In the genomic region with DNA sequence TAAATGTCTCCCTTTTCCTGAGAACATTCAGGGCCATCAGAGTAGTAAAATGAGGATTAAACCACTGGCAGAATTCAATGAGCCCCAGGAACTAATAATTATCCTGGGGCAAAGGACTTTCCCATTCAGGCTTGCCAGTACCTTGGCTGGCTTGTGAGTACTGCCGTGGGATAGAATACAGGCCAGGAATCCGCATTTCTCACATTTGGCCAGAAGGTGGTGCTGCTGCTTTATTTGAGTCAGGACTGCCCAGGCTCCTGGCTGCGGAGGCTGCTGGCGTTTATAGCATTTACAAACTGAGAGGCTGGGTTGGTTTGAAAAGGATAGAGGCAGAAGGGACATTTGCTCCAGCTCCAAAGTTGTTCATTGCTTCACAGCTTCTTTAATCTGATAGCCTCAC, we compare ENCODE assay signal across 9 cellular contexts.
DNase-seq lines count a peak whose midpoint lies in the region; ATAC-seq, FAIRE-seq and TF ChIP-seq lines count a peak whose summit lies in the region.
"Had no signal": no experiment of that assay in that cellular context is flagged by ENCODE, and none has a peak within 500 bp of the region (broad histone marks: within the 10 kb centered on the region; RNA-seq: fewer than 3 reads in every experiment).

No MANE protein-coding gene starts in this region.

- peak; percentile 67 for DNase-seq in NCI-H1436 (lab: John Stamatoyannopoulos, UW)
- DNase-seq in NCI-H1436 treated with DMSO at 0.1 percent for 48 hours (lab: John Stamatoyannopoulos, UW): no peak
- DNase-seq in NCI-H146 (lab: John Stamatoyannopoulos, UW): peak; percentile 47
- DNase-seq in T-helper 22 cell (ENCODE audit: low read depth): peak; percentile 2
- peak; percentile 58 for DNase-seq in astrocyte of the cerebellum (ENCODE audit: low read depth)
- DNase-seq in hepatocyte (ENCODE audit: low spot score): peak; percentile 88
- DNase-seq in small intestine: peak; percentile 61

- FAIRE-seq in small intestine (lab: Jason Lieb, UNC): no peak

- WGBS in hepatocyte (ENCODE audit: low lambda C conversion rate, missing lambda C conversion rate): 4% methylated on average over 4 of the region's 4 CpGs
- 1 to 3% (median 1%) methylated on average over 4 of the region's 4 CpGs for WGBS in small intestine, 3 donors

- H3K79me2 ChIP-seq in hepatocyte: no peaks in the 10 kb centered on the region

- H3K27ac ChIP-seq in hepatocyte (no peak overlapping the region), small intestine (ENCODE audit: low read depth in 1 of 2, low read length in 1 of 2) (no peak overlapping the region)
- H3K27ac ChIP-seq: BLaER1 had no signal

- no peaks in the 10 kb centered on the region for H3K9me2 ChIP-seq in hepatocyte (replicated peaks; ENCODE audit: insufficient read depth)

- peak; percentile 85 for ATAC-seq in HG02623 (IDR thresholded peaks at IDR 0.05; ENCODE audit: unreplicated experiment)

- in situ Hi-C loops in astrocyte of the cerebellum (cut with HindIII; ENCODE audit: low sequenced_read_pairs): no loop called here

- TF ChIP-seq CTCF in astrocyte of the cerebellum (IDR thresholded peaks at IDR 0.05; ENCODE audit: low read depth, low read length, missing control alignments): peak; percentile 71
- TF ChIP-seq CTCF in hepatocyte (IDR thresholded peaks at IDR 0.05; ENCODE audit: poor library complexity): peak; percentile 81

- H3K4me3 ChIP-seq in astrocyte of the cerebellum (ENCODE audit: low read depth, low read length) (no peak overlapping the region), hepatocyte (no peak overlapping the region), small intestine (ENCODE audit: low read depth in 1 of 2, low read length in 2 of 2) (no peak overlapping the region)
- H3K4me3 ChIP-seq: BLaER1 had no signal

- no peaks in the 10 kb centered on the region for H4K20me1 ChIP-seq in hepatocyte (ENCODE audit: insufficient read depth, poor library complexity, severe bottlenecking)

- H3K9me3 ChIP-seq in hepatocyte (ENCODE audit: low read depth) (no peaks in the 10 kb centered on the region), small intestine (ENCODE audit: control insufficient read depth, low read depth) (no peaks in the 10 kb centered on the region)
- H3K9me3 ChIP-seq: BLaER1 had no signal

- no peak overlapping the region for H2AFZ ChIP-seq in hepatocyte

- H3K4me1 ChIP-seq in hepatocyte (ENCODE audit: insufficient read depth): no peaks in the 10 kb centered on the region
- no peaks in the 10 kb centered on the region for H3K4me1 ChIP-seq in small intestine (ENCODE audit: control insufficient read depth in 2 of 2, insufficient read depth in 1 of 2, low read depth in 1 of 2, low read length in 1 of 2)

- H3K27me3 ChIP-seq in hepatocyte (no peaks in the 10 kb centered on the region), small intestine (ENCODE audit: control insufficient read depth in 2 of 2, insufficient read depth in 2 of 2, low read length in 2 of 2) (peaks cover 0 to 2% of the 10 kb centered on the region in 2 donors)

- no peak overlapping the region for H3K4me2 ChIP-seq in hepatocyte
- H3K4me2 ChIP-seq: BLaER1 had no signal

- no peaks in the 10 kb centered on the region for H3K36me3 ChIP-seq in hepatocyte (replicated peaks; ENCODE audit: insufficient read depth, low read depth)
- H3K36me3 ChIP-seq in small intestine (ENCODE audit: control insufficient read depth in 2 of 2, insufficient read depth in 2 of 2, low read length in 2 of 2): no peaks in the 10 kb centered on the region
- H3K36me3 ChIP-seq: BLaER1 had no signal
